In the genomic region with DNA sequence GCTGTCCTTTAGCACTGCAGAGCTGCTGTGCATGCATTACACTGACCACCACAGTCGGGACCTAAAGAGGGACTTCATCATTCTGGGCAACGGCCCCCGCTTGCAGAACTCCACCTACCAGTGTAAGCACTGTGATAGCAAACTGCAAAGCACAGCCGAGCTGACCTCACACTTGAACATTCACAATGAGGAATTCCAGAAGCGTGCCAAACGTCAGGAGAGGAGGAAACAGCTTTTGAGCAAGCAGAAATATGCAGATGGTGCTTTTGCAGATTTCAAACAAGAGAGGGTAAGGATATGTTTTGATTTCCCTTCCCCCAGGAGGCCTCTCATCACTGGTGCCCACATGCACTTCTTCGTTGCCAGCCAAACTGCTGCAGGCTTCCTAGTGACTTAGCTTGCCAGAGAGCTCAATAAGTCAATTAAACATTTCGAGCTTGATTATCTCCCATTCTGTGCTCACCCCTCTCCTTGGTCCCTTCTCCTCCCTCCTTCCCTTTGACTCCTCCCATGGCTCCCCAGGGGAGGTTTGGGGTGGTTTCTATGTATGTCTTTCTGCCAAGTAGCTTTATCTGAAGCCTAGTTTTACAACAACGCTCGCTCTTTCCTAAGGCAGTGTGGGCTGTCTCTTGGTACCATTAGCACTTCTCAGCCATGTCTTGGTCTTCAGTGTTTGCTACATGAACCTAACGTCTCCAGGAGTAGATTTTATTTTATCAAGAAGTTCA, we compare ENCODE assay signal across 21 cellular contexts.
A peak's percentile ranks its signal among the peaks of the same experiment; 100 is the strongest.
DNase-seq lines count a peak whose midpoint lies in the region; ATAC-seq and TF ChIP-seq lines count a peak whose summit lies in the region.
"Had no signal": no experiment of that assay in that cellular context is flagged by ENCODE, and none has a peak within 500 bp of the region (broad histone marks: within the 10 kb centered on the region; RNA-seq: fewer than 3 reads in every experiment).

No MANE protein-coding gene starts in this region.

- H3K27ac ChIP-seq in caudate nucleus (ENCODE audit: low read depth, low read length), result peak overlapping the region; percentile 36
- H3K27ac ChIP-seq: colonic mucosa, epithelial cell of prostate, vagina had no signal

- no peak overlapping the region for H3K4me3 Mint-ChIP-seq in glutamatergic neuron (ENCODE audit: unreplicated experiment)
- H3K4me3 Mint-ChIP-seq: activated CD8-positive, alpha-beta T cell treated with anti-CD3 and anti-CD28 coated beads for 36 hours; activated naive CD8-positive, alpha-beta T cell treated with anti-CD3 and anti-CD28 coated beads, Interleukin-2, amount 50 U/mL, for 24 hours; activated T-cell treated with anti-CD3 and anti-CD28 coated beads, Interleukin-2, amount 50 U/mL, for 72 hours; GM23338; WTC11 had no signal

- H3K36me3 Mint-ChIP-seq in glutamatergic neuron (ENCODE audit: unreplicated experiment), result peaks cover 44% of the 10 kb centered on the region

- peaks cover 7% of the 10 kb centered on the region for H3K9me3 Mint-ChIP-seq in glutamatergic neuron (ENCODE audit: unreplicated experiment)
- H3K9me3 Mint-ChIP-seq: activated naive CD8-positive, alpha-beta T cell treated with anti-CD3 and anti-CD28 coated beads, Interleukin-2, amount 50 U/mL, for 24 hours; GM23338 had no signal

- peaks cover 4% of the 10 kb centered on the region for H3K27me3 Mint-ChIP-seq in glutamatergic neuron (ENCODE audit: unreplicated experiment)
- H3K27me3 Mint-ChIP-seq: activated CD8-positive, alpha-beta T cell treated with anti-CD3 and anti-CD28 coated beads for 36 hours; activated naive CD8-positive, alpha-beta T cell treated with anti-CD3 and anti-CD28 coated beads, Interleukin-2, amount 50 U/mL, for 24 hours; progenitor cell of endocrine pancreas had no signal

- no peak for ATAC-seq in HG03135 (IDR thresholded peaks at IDR 0.05; ENCODE audit: unreplicated experiment)
- ATAC-seq: activated CD8-positive, alpha-beta T cell treated with anti-CD3 and anti-CD28 coated beads for 36 hours; activated naive CD8-positive, alpha-beta T cell treated with anti-CD3 and anti-CD28 coated beads, Interleukin-2, amount 50 U/mL, for 24 hours; activated T-cell treated with anti-CD3 and anti-CD28 coated beads, Interleukin-2, amount 50 U/mL, for 72 hours; GM23338; WTC11 had no signal

- H3K4me1 Mint-ChIP-seq in glutamatergic neuron (ENCODE audit: low read depth, unreplicated experiment), result peaks cover 17% of the 10 kb centered on the region
- H3K4me1 Mint-ChIP-seq: activated naive CD8-positive, alpha-beta T cell treated with anti-CD3 and anti-CD28 coated beads, Interleukin-2, amount 50 U/mL, for 24 hours had no signal

- no peak for TF ChIP-seq CTCF in glutamatergic neuron (IDR thresholded peaks at IDR 0.05; ENCODE audit: partially characterized antibody, unreplicated experiment)
- TF ChIP-seq CTCF in GM20000 (IDR thresholded peaks at IDR 0.05; ENCODE audit: extremely low read depth, missing control alignments), result no peak

- H3K27ac Mint-ChIP-seq in glutamatergic neuron (ENCODE audit: unreplicated experiment), result peak overlapping the region; percentile 26
- H3K27ac Mint-ChIP-seq: activated CD8-positive, alpha-beta T cell treated with anti-CD3 and anti-CD28 coated beads for 36 hours; activated naive CD8-positive, alpha-beta T cell treated with anti-CD3 and anti-CD28 coated beads, Interleukin-2, amount 50 U/mL, for 24 hours; activated T-cell treated with anti-CD3 and anti-CD28 coated beads, Interleukin-2, amount 50 U/mL, for 72 hours; GM23338; progenitor cell of endocrine pancreas; WTC11 had no signal

- peak; percentile 38 for DNase-seq in Ammon's horn (ENCODE audit: low spot score)
- DNase-seq in caudate nucleus (lab: John Stamatoyannopoulos, UW), result peak in 1 of 61 donors; percentile 11
- no peak for DNase-seq in glutamatergic neuron
- peak; percentile 20 for DNase-seq in occipital lobe (lab: John Stamatoyannopoulos, UW)
- no peak for DNase-seq in SKM-1 (lab: John Stamatoyannopoulos, UW; ENCODE audit: unreplicated experiment)
- DNase-seq in NCI-H2171 (lab: John Stamatoyannopoulos, UW), result no peak
- DNase-seq in GM20000 (ENCODE audit: low spot score), result no peak
- DNase-seq: ACHN; activated CD8-positive, alpha-beta T cell treated with anti-CD3 and anti-CD28 coated beads for 36 hours; activated naive CD8-positive, alpha-beta T cell treated with anti-CD3 and anti-CD28 coated beads, Interleukin-2, amount 50 U/mL, for 24 hours; activated T-cell treated with anti-CD3 and anti-CD28 coated beads, Interleukin-2, amount 50 U/mL, for 72 hours; left colon; NCI-H1417 treated with DMSO at 0.1 percent for 48 hours; stimulated activated naive CD4-positive, alpha-beta T cell treated with Interleukin-2 at 50 U/mL for 16 hours had no signal

Comparison
In these comparisons a context has a peak if more than half of its experiments do, and no peak if none do; other contexts are left out.
1. DNase-seq: peak in Ammon's horn (single experiment) and occipital lobe (single experiment); none in glutamatergic neuron (single experiment), SKM-1 (single experiment), NCI-H2171 (single experiment) and GM20000 (single experiment).